ENCODE assay signal across 9 cellular contexts in the genomic region with DNA sequence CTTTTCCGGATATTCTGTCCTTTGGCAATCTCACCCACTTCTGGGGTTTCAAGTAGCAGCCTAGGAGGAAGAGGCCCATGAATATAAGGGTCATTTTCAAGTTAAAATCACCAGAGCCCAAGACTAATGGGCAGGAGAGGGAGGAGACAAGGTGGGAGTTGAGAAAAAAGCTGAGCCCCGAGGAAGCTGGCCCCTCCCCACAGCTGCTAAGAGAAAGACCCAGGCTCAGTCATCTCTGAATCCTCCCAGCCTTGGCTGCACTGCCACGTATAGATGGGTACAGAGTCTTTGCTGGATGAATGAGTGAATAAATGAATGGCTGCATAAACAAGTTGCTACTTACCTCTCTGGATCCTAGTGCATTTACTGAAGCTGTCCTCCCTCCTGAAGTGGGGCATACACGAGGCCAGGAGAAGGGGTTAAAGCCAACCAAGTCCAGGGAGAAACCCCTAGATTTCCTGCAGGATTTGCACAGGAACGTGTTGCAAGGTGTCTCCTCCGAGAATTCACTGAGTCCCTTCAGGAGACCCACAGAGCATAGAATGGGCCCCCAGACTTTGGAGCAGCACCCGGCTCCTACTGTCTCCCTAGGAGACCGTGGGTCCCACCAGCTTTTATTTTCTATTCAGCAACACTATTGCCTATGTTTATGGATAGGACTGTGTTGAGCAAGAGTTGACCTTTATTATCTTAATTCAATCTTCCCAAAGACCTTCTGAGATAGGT.
DNase-seq lines count a peak whose midpoint lies in the region; ATAC-seq and TF ChIP-seq lines count a peak whose summit lies in the region.
"Had no signal": no experiment of that assay in that cellular context is flagged by ENCODE, and none has a peak within 500 bp of the region (broad histone marks: within the 10 kb centered on the region; RNA-seq: fewer than 3 reads in every experiment).

No MANE protein-coding gene starts in this region.

- peak overlapping the region; percentile 67 for H3K4me2 ChIP-seq in PC-3 (ENCODE audit: low read length)
- peak overlapping the region; percentile 72 for H3K4me2 ChIP-seq in osteoblast (ENCODE audit: insufficient read depth, low read length)

- H3K27me3 ChIP-seq in CD8-positive, alpha-beta memory T cell (ENCODE audit: insufficient read depth, low read length, poor library complexity, severe bottlenecking), result no peaks in the 10 kb centered on the region
- H3K27me3 ChIP-seq in PC-3 (ENCODE audit: low read length), result no peaks in the 10 kb centered on the region
- H3K27me3 ChIP-seq in endodermal cell (ENCODE audit: control insufficient read depth, insufficient read depth, low read length, poor library complexity, severe bottlenecking), result no peaks in the 10 kb centered on the region
- H3K27me3 ChIP-seq in osteoblast (ENCODE audit: insufficient read depth, low read length), result no peaks in the 10 kb centered on the region

- BruUV-seq in PC-3 (replicated peaks; lab: Mats Ljungman, UMichigan), result no TSS peak

- intact Hi-C loops in PC-3 (cut with micrococcal nuclease), result loop anchor here (5.0 kb wide), 1 partner anchor 44 kb away; no protein-coding TSS in a partner anchor

- 71 to 77% methylated on average over 3 to 7 of the region's 8 CpGs for WGBS in endodermal cell (ENCODE audit: insufficient coverage in 1 of 2, insufficient read length in 1 of 2), 2 experiments

- H3K9me3 ChIP-seq in CD8-positive, alpha-beta memory T cell (ENCODE audit: low read length), result no peaks in the 10 kb centered on the region
- H3K9me3 ChIP-seq in PC-3 (ENCODE audit: low read length), result no peaks in the 10 kb centered on the region
- peaks cover 21% of the 10 kb centered on the region for H3K9me3 ChIP-seq in endodermal cell (ENCODE audit: control insufficient read depth, low read length)
- no peaks in the 10 kb centered on the region for H3K9me3 ChIP-seq in osteoblast (ENCODE audit: low read depth, low read length)

- peak overlapping the region in 2 of 7 donors; percentile 6 to 39 for H3K4me3 Mint-ChIP-seq in CD8-positive, alpha-beta memory T cell
- no peak overlapping the region for H3K4me3 Mint-ChIP-seq in endodermal cell
- H3K4me3 Mint-ChIP-seq: memory B cell had no signal

- H3K27ac Mint-ChIP-seq in CD8-positive, alpha-beta memory T cell, result peak overlapping the region; percentile 51 to 95 (median 87)
- H3K27ac Mint-ChIP-seq in endodermal cell, result peak overlapping the region; percentile 87
- H3K27ac Mint-ChIP-seq: memory B cell had no signal

- no peak for DNase-seq in CD8-positive, alpha-beta memory T cell
- DNase-seq in PC-3, result no peak
- peak; percentile 55 for DNase-seq in endodermal cell
- DNase-seq in osteoblast (ENCODE audit: insufficient read length, low spot score, missing footprints), result no peak
- no peak for DNase-seq in ureter (ENCODE audit: low spot score)
- DNase-seq in NCI-H2227 treated with DMSO at 0.1 percent for 48 hours (lab: John Stamatoyannopoulos, UW), result no peak

- no peaks in the 10 kb centered on the region for H4K20me1 ChIP-seq in PC-3 (ENCODE audit: low read length)
- H4K20me1 ChIP-seq in osteoblast (ENCODE audit: insufficient read depth, low read length), result no peaks in the 10 kb centered on the region

- no peak for TF ChIP-seq CTCF in PC-3 (conservative IDR thresholded peaks at IDR 0.05; ENCODE audit: low read depth, low read length)
- no peak for TF ChIP-seq CTCF in endodermal cell (conservative IDR thresholded peaks at IDR 0.05)
- no peak for TF ChIP-seq CTCF in osteoblast (IDR thresholded peaks at IDR 0.05; ENCODE audit: extremely low read depth, low read depth, low read length)

- no peaks in the 10 kb centered on the region for H3K36me3 ChIP-seq in CD8-positive, alpha-beta memory T cell (ENCODE audit: insufficient read depth, low read length)
- H3K36me3 ChIP-seq in PC-3 (ENCODE audit: low read depth, low read length) (no peaks in the 10 kb centered on the region; the same call in 1 of the 2 replicates), endodermal cell (ENCODE audit: control insufficient read depth, insufficient read depth, low read length) (no peaks in the 10 kb centered on the region), osteoblast (ENCODE audit: insufficient read depth, low read length) (no peaks in the 10 kb centered on the region)

- no peaks in the 10 kb centered on the region for H3K9me2 ChIP-seq in PC-3 (replicated peaks; ENCODE audit: low read length)

- no peak overlapping the region for H3K4me3 ChIP-seq in CD8-positive, alpha-beta memory T cell (ENCODE audit: low read length)
- H3K4me3 ChIP-seq in PC-3 (ENCODE audit: low read length), result no peak overlapping the region; the same call in 1 of the 2 replicates
- no peak overlapping the region for H3K4me3 ChIP-seq in endodermal cell (ENCODE audit: low read length)
- H3K4me3 ChIP-seq in osteoblast (ENCODE audit: insufficient read depth, low read length), result peak overlapping the region; percentile 17

- ATAC-seq in PC-3 (no peak), GM18520 (IDR thresholded peaks at IDR 0.05; ENCODE audit: unreplicated experiment) (no peak), GM18858 (IDR thresholded peaks at IDR 0.05; ENCODE audit: unreplicated experiment) (no peak)

- peaks cover 0 to 16% of the 10 kb centered on the region in 2 donors for H3K27me3 Mint-ChIP-seq in CD8-positive, alpha-beta memory T cell
- H3K27me3 Mint-ChIP-seq in endodermal cell (ENCODE audit: insufficient read depth), result peaks cover 3% of the 10 kb centered on the region

- H3K9ac ChIP-seq in PC-3 (ENCODE audit: low read length) (peak overlapping the region; percentile 85), endodermal cell (ENCODE audit: extremely low read depth, low read length, poor library complexity, severe bottlenecking) (no peak overlapping the region)

- H3K36me3 Mint-ChIP-seq in CD8-positive, alpha-beta memory T cell, result peaks cover 0 to 15% (median 0%) of the 10 kb centered on the region in 3 donors
- no peaks in the 10 kb centered on the region for H3K36me3 Mint-ChIP-seq in endodermal cell (ENCODE audit: low read depth)
- H3K36me3 Mint-ChIP-seq: memory B cell had no signal

- no peak overlapping the region for H2AFZ ChIP-seq in PC-3 (ENCODE audit: low read length)
- H2AFZ ChIP-seq in osteoblast (ENCODE audit: low read length), result peak overlapping the region; percentile 34

- POLR2A ChIA-PET in CD8-positive, alpha-beta memory T cell (lab: Charles Lee), result no interaction called here
- POLR2A ChIA-PET in PC-3 (lab: Charles Lee; ENCODE audit: unreplicated experiment), result interaction anchor here (0.7 kb wide), 1 partner anchor 60 kb away, joined by 5 read pairs; no protein-coding TSS in a partner anchor

- peak overlapping the region; percentile 81 for H3K27ac ChIP-seq in CD8-positive, alpha-beta memory T cell (ENCODE audit: low read depth, low read length)
- peak overlapping the region; percentile 100 for H3K27ac ChIP-seq in PC-3 (ENCODE audit: low read length)
- H3K27ac ChIP-seq in endodermal cell (ENCODE audit: low read depth, low read length), result no peak overlapping the region
- H3K27ac ChIP-seq in osteoblast (ENCODE audit: low read depth, low read length), result peak overlapping the region; percentile 92

- H3K4me1 ChIP-seq in CD8-positive, alpha-beta memory T cell (ENCODE audit: insufficient read depth, low read length), result peaks cover 32% of the 10 kb centered on the region
- peaks cover 43% of the 10 kb centered on the region for H3K4me1 ChIP-seq in PC-3 (ENCODE audit: insufficient read depth, low read length)
- H3K4me1 ChIP-seq in endodermal cell (ENCODE audit: control insufficient read depth, insufficient read depth, low read length), result peaks cover 16% of the 10 kb centered on the region
- H3K4me1 ChIP-seq in osteoblast (ENCODE audit: insufficient read depth, low read length), result peaks cover 27% of the 10 kb centered on the region

- H3K9me3 Mint-ChIP-seq in CD8-positive, alpha-beta memory T cell, result peaks cover 0 to 3% (median 0%) of the 10 kb centered on the region in 5 donors
- H3K9me3 Mint-ChIP-seq in endodermal cell, result peaks cover 6% of the 10 kb centered on the region

- H3K4me1 Mint-ChIP-seq in CD8-positive, alpha-beta memory T cell, result peaks cover 26 to 34% (median 32%) of the 10 kb centered on the region in 3 donors
- H3K4me1 Mint-ChIP-seq in endodermal cell, result peaks cover 41% of the 10 kb centered on the region

- CTCF ChIA-PET in CD8-positive, alpha-beta memory T cell (lab: Charles Lee), result no interaction called here
- CTCF ChIA-PET in PC-3 (lab: Charles Lee), result no interaction called here

- H3F3A ChIP-seq in PC-3 (ENCODE audit: low read length, unreplicated experiment), result peaks cover 4% of the 10 kb centered on the region

- H3K79me2 ChIP-seq in PC-3 (ENCODE audit: low read length), result no peaks in the 10 kb centered on the region
- no peaks in the 10 kb centered on the region for H3K79me2 ChIP-seq in osteoblast (ENCODE audit: insufficient read depth, low read length)
